In the genomic region with DNA sequence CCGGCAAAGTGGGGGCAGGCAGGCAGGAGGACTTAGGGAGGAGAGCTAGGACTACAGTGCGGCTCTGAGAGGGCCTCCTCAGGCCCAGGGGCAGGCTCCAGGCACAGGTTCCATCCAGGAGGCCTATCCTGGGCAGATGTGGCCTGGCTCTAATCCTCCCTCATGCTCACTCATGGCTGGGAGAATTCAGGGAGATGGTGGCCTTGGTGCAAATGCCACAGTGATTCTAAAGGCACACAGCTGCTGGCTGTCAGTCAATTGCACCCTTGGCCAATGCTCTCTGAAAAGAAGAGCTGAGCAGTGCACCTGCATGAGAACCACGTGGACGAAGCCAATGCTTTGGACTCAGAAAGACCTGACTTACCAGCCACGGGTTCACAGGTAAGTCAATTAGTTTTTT, we compare ENCODE assay signal across 10 cellular contexts.
A peak's percentile ranks its signal among the peaks of the same experiment; 100 is the strongest.
DNase-seq lines count a peak whose midpoint lies in the region; ATAC-seq and TF ChIP-seq lines count a peak whose summit lies in the region.
"Had no signal": no experiment of that assay in that cellular context is flagged by ENCODE, and none has a peak within 500 bp of the region (broad histone marks: within the 10 kb centered on the region; RNA-seq: fewer than 3 reads in every experiment).

No MANE protein-coding gene starts in this region.

- H3K9me1 ChIP-seq in IMR-90 (ENCODE audit: insufficient read depth, low read length) = peaks cover 13% of the 10 kb centered on the region

- H3K36me3 ChIP-seq in IMR-90 (ENCODE audit: control insufficient read depth, insufficient read depth, low read length) = no peaks in the 10 kb centered on the region
- no peaks in the 10 kb centered on the region for H3K36me3 ChIP-seq in Panc1 (ENCODE audit: control insufficient read depth, insufficient read depth, low read length)
- H3K36me3 ChIP-seq in mesenchymal stem cell (ENCODE audit: control insufficient read depth in 1 of 2, insufficient read depth in 2 of 2, low read depth in 1 of 2, low read length in 2 of 2) = no peaks in the 10 kb centered on the region
- no peaks in the 10 kb centered on the region for H3K36me3 ChIP-seq in trophoblast cell (ENCODE audit: control insufficient read depth in 1 of 2, insufficient read depth in 2 of 2, low read length in 2 of 2)

- H3K18ac ChIP-seq in IMR-90 (ENCODE audit: low read depth, low read length) (no peak overlapping the region), mesenchymal stem cell (ENCODE audit: low read depth in 1 of 2, low read length in 2 of 2) (no peak overlapping the region), trophoblast cell (ENCODE audit: low read length) (peak overlapping the region; percentile 14)

- H2AK5ac ChIP-seq in IMR-90 (ENCODE audit: low read depth, low read length) (peak overlapping the region; percentile 14; the same call in 1 of the 2 replicates), mesenchymal stem cell (ENCODE audit: low read length, severe bottlenecking) (peak overlapping the region; percentile 40), trophoblast cell (ENCODE audit: low read length) (peak overlapping the region; percentile 80)

- DNase-seq in IMR-90 (no peak), Panc1 (ENCODE audit: low read depth, low spot score) (no peak), mesenchymal stem cell (no peak), trophoblast cell (no peak), GM13977 (ENCODE audit: low spot score) (no peak), amniotic stem cell (lab: John Stamatoyannopoulos, UW) (no peak), T-helper 9 cell (no peak)
- DNase-seq: GF-D8 had no signal

- peak overlapping the region; percentile 10 for H2AK9ac ChIP-seq in IMR-90 (replicated peaks; ENCODE audit: low read depth, low read length, poor library complexity)

- H3K4me2 ChIP-seq in IMR-90 (ENCODE audit: low read depth, low read length) (no peak overlapping the region), mesenchymal stem cell (ENCODE audit: low read length, poor library complexity, severe bottlenecking) (no peak overlapping the region), trophoblast cell (ENCODE audit: low read length) (no peak overlapping the region)
- H3K4me2 ChIP-seq: A549, GM23338 had no signal

- CTCF ChIA-PET in IMR-90 (lab: Yijun Ruan, JAX) = interaction anchor here (0.5 to 2.2 kb wide), 10 partner anchors 43 to 804 kb away, joined by 3 to 26 read pairs (median 3); no protein-coding TSS in a partner anchor
- CTCF ChIA-PET in Panc1 (lab: Charles Lee) = interaction anchor here (0.5 to 1.9 kb wide), 5 partner anchors 703 to 804 kb away, joined by 3 to 20 read pairs (median 3); a partner anchor contains a TSS

- H2AFZ ChIP-seq in IMR-90 (replicated peaks; ENCODE audit: low read length, poor library complexity) = no peak overlapping the region
- no peak overlapping the region for H2AFZ ChIP-seq in mesenchymal stem cell (ENCODE audit: low read depth, low read length)
- no peak overlapping the region for H2AFZ ChIP-seq in trophoblast cell (ENCODE audit: insufficient read depth, low read length, poor library complexity)
- H2AFZ ChIP-seq: GM23338 had no signal

- ATAC-seq in IMR-90 (ENCODE audit: low read depth) (no peak), Panc1 (no peak)

- in situ Hi-C loops in IMR-90 (cut with MboI; ENCODE audit: low sequenced_read_pairs) (loop anchor here (5.0 to 25.0 kb wide), 3 partner anchors 712 to 942 kb away; a partner anchor contains a TSS), Panc1 (cut with HindIII; ENCODE audit: low pct_unique_long_range_greater_than_20kb, low sequenced_read_pairs) (no loop called here), GM13977 (cut with MboI; ENCODE audit: low pct_unique_long_range_greater_than_20kb, low sequenced_read_pairs, unreplicated experiment) (loop anchor here (10.0 kb wide), 1 partner anchor 715 kb away; a partner anchor contains a TSS)

- no peak overlapping the region for H2BK5ac ChIP-seq in IMR-90 (ENCODE audit: low read depth, low read length, poor library complexity, severe bottlenecking)
- no peak overlapping the region for H2BK5ac ChIP-seq in mesenchymal stem cell (ENCODE audit: low read depth, low read length, poor library complexity, severe bottlenecking)
- no peak overlapping the region for H2BK5ac ChIP-seq in trophoblast cell (ENCODE audit: low read depth, low read length, poor library complexity)

- H3K4ac ChIP-seq in IMR-90 (ENCODE audit: low read depth, low read length) (peak overlapping the region; percentile 58), mesenchymal stem cell (ENCODE audit: low read depth in 1 of 2, low read length in 2 of 2) (no peak overlapping the region), trophoblast cell (ENCODE audit: low read depth, low read length) (no peak overlapping the region)

- TF ChIP-seq CTCF in IMR-90 (conservative IDR thresholded peaks at IDR 0.05; ENCODE audit: low read depth, low read length) = no peak
- no peak for TF ChIP-seq CTCF in Panc1 (IDR thresholded peaks at IDR 0.05)
- no peak for TF ChIP-seq CTCF in GM13977 (IDR thresholded peaks at IDR 0.05; ENCODE audit: extremely low read depth, insufficient read depth, missing control alignments)

- no peak overlapping the region for H3K27ac ChIP-seq in IMR-90 (ENCODE audit: insufficient read depth, low read length)
- peak overlapping the region; percentile 39; the same call in 1 of the 2 replicates for H3K27ac ChIP-seq in Panc1 (ENCODE audit: low read length)
- no peak overlapping the region for H3K27ac ChIP-seq in mesenchymal stem cell (ENCODE audit: low read length, poor library complexity, severe bottlenecking)
- H3K27ac ChIP-seq in trophoblast cell (ENCODE audit: low read depth, low read length) = no peak overlapping the region

- H2BK20ac ChIP-seq in IMR-90 (ENCODE audit: low read depth, low read length) = no peak overlapping the region

- no peaks in the 10 kb centered on the region for H3K9me3 ChIP-seq in IMR-90 (ENCODE audit: control insufficient read depth, insufficient read depth, low read length)
- no peaks in the 10 kb centered on the region for H3K9me3 ChIP-seq in Panc1 (ENCODE audit: control insufficient read depth, insufficient read depth, low read depth, low read length)
- no peaks in the 10 kb centered on the region for H3K9me3 ChIP-seq in mesenchymal stem cell (ENCODE audit: control insufficient read depth, low read length)
- no peaks in the 10 kb centered on the region for H3K9me3 ChIP-seq in trophoblast cell (ENCODE audit: insufficient read depth, low read depth, low read length)
- H3K9me3 ChIP-seq: A549 had no signal

- H3K9ac ChIP-seq in IMR-90 (ENCODE audit: low read depth, low read length) (no peak overlapping the region), mesenchymal stem cell (ENCODE audit: low read length) (no peak overlapping the region), trophoblast cell (ENCODE audit: low read length) (no peak overlapping the region)

- H3K27me3 ChIP-seq in IMR-90 (ENCODE audit: control insufficient read depth, insufficient read depth, low read length) = no peaks in the 10 kb centered on the region
- H3K27me3 ChIP-seq in Panc1 (ENCODE audit: control insufficient read depth, insufficient read depth, low read length) = no peaks in the 10 kb centered on the region
- no peaks in the 10 kb centered on the region for H3K27me3 ChIP-seq in mesenchymal stem cell (ENCODE audit: control insufficient read depth in 1 of 2, insufficient read depth in 1 of 2, low read length in 2 of 2)
- H3K27me3 ChIP-seq in trophoblast cell (ENCODE audit: insufficient read depth, low read length) = no peaks in the 10 kb centered on the region

- H2BK15ac ChIP-seq in IMR-90 (ENCODE audit: low read depth, low read length) (no peak overlapping the region), mesenchymal stem cell (ENCODE audit: low read depth, poor library complexity, severe bottlenecking) (no peak overlapping the region)

- WGBS in IMR-90 (ENCODE audit: extremely low coverage in 2 of 2, insufficient read length in 1 of 2), 2 experiments = 86% methylated on average over 3 of the region's 5 CpGs; no CpG with 5 or more reads in 1 of the 2 experiments
- WGBS in mesenchymal stem cell = 85% methylated on average over 5 of the region's 5 CpGs
- no CpG with 5 or more reads among the region's 5 CpGs for WGBS in trophoblast cell (ENCODE audit: extremely low coverage, insufficient coverage, insufficient read length)

- no peak for TF ChIP-seq RAD21 in IMR-90 (IDR thresholded peaks at IDR 0.05; ENCODE audit: low read length)

- intact Hi-C loops in IMR-90 (cut with micrococcal nuclease) (loop anchor here (1.0 to 10.0 kb wide), 5 partner anchors 285 to 935 kb away; a partner anchor contains a TSS), Panc1 (cut with micrococcal nuclease; ENCODE audit: unreplicated experiment) (loop anchor here (1.0 to 10.0 kb wide), 3 partner anchors 615 to 805 kb away; no protein-coding TSS in a partner anchor)

- no peak for TF ChIP-seq POLR2A in IMR-90 (IDR thresholded peaks at IDR 0.05; ENCODE audit: low read depth, low read length)

- H2BK120ac ChIP-seq in IMR-90 (ENCODE audit: low read depth, low read length) (no peak overlapping the region), mesenchymal stem cell (ENCODE audit: low read depth, low read length) (no peak overlapping the region), trophoblast cell (ENCODE audit: insufficient read depth, low read length, poor library complexity) (peak overlapping the region; percentile 52)

- dilution Hi-C loops in IMR-90 (cut with HindIII; ENCODE audit: low sequenced_read_pairs, unreplicated experiment) = no loop called here

- H4K20me1 ChIP-seq in IMR-90 (ENCODE audit: insufficient read depth, low read length) = no peaks in the 10 kb centered on the region

- no TSS peak for BruUV-seq in IMR-90 (replicated peaks; lab: Mats Ljungman, UMichigan)
- BruUV-seq in Panc1 (replicated peaks; lab: Mats Ljungman, UMichigan) = no TSS peak

- no peak overlapping the region for H3K4me3 ChIP-seq in IMR-90 (ENCODE audit: insufficient read depth, low read depth, low read length)
- H3K4me3 ChIP-seq in Panc1 (ENCODE audit: low read depth in 2 of 2, low read length in 2 of 2) = no peak overlapping the region
- no peak overlapping the region for H3K4me3 ChIP-seq in mesenchymal stem cell (ENCODE audit: insufficient read depth in 1 of 2, low read depth in 1 of 2, low read length in 2 of 2)
- H3K4me3 ChIP-seq in trophoblast cell (ENCODE audit: low read depth, low read length) = no peak overlapping the region
- H3K4me3 ChIP-seq: A549, GM23338 had no signal

- POLR2A ChIA-PET in IMR-90 (lab: Charles Lee; ENCODE audit: unreplicated experiment) (interaction anchor here (1.7 kb wide), 1 partner anchor 716 kb away, joined by 7 read pairs; no protein-coding TSS in a partner anchor), Panc1 (lab: Charles Lee) (no interaction called here)

- H3K56ac ChIP-seq in IMR-90 (ENCODE audit: extremely low read depth, insufficient read depth, low read length) = no peak overlapping the region

- no peaks in the 10 kb centered on the region for H3K79me2 ChIP-seq in trophoblast cell (ENCODE audit: control insufficient read depth, insufficient read depth, low read length, poor library complexity)

- H3K79me1 ChIP-seq in IMR-90 (ENCODE audit: low read depth in 1 of 2, low read length in 2 of 2) (no peaks in the 10 kb centered on the region), mesenchymal stem cell (replicated peaks; ENCODE audit: low read length, poor library complexity, severe bottlenecking) (no peaks in the 10 kb centered on the region), trophoblast cell (ENCODE audit: low read length) (peaks cover 17% of the 10 kb centered on the region)

- H2BK12ac ChIP-seq in mesenchymal stem cell (ENCODE audit: low read length in 2 of 2) = no peak overlapping the region
- peak overlapping the region; percentile 64 for H2BK12ac ChIP-seq in trophoblast cell (ENCODE audit: low read length)

- H4K5ac ChIP-seq in IMR-90 (ENCODE audit: low read depth, low read length) = no peak overlapping the region

- H4K91ac ChIP-seq in IMR-90 (ENCODE audit: insufficient read depth, low read depth, low read length) (0 out of 2 replicates have a peak overlapping the region, but pooled peaks have one; percentile 52), mesenchymal stem cell (ENCODE audit: low read length) (no peak overlapping the region), trophoblast cell (ENCODE audit: low read depth, low read length) (peak overlapping the region; percentile 59)

- no peak overlapping the region for H4K12ac ChIP-seq in trophoblast cell (ENCODE audit: low read depth, low read length)

- H4K8ac ChIP-seq in IMR-90 (ENCODE audit: low read depth in 2 of 2, low read length in 2 of 2) (no peak overlapping the region), mesenchymal stem cell (ENCODE audit: low read length) (no peak overlapping the region), trophoblast cell (ENCODE audit: low read depth, low read length) (no peak overlapping the region)

- H3K23ac ChIP-seq in IMR-90 (ENCODE audit: low read depth, low read length) (no peak overlapping the region), mesenchymal stem cell (ENCODE audit: low read length in 2 of 2) (no peak overlapping the region), trophoblast cell (ENCODE audit: low read length) (no peak overlapping the region)

- no peak overlapping the region for H3K14ac ChIP-seq in IMR-90 (replicated peaks; ENCODE audit: low read depth, low read length)
- H3K14ac ChIP-seq in mesenchymal stem cell (ENCODE audit: low read length in 2 of 2) = no peak overlapping the region
- H3K14ac ChIP-seq in trophoblast cell (ENCODE audit: low read length) = peak overlapping the region; percentile 24

- H3K4me1 ChIP-seq in IMR-90 (ENCODE audit: control insufficient read depth, insufficient read depth, low read length) (peaks cover 13% of the 10 kb centered on the region), Panc1 (ENCODE audit: control insufficient read depth, insufficient read depth, low read length) (peaks cover 5% of the 10 kb centered on the region), mesenchymal stem cell (ENCODE audit: control insufficient read depth, insufficient read depth, low read depth, low read length) (peaks cover 13% of the 10 kb centered on the region), trophoblast cell (ENCODE audit: control insufficient read depth in 1 of 2, insufficient read depth in 2 of 2, low read length in 2 of 2) (peaks cover 7 to 10% of the 10 kb centered on the region in 2 experiments)

Comparison
In these comparisons a context has a peak if more than half of its experiments do, and no peak if none do; other contexts are left out.
1. H2AK5ac ChIP-seq: peak in every context shown above with its lines; median percentile 80 in trophoblast cell; 40 in mesenchymal stem cell; 14 in IMR-90.